In the genomic region with DNA sequence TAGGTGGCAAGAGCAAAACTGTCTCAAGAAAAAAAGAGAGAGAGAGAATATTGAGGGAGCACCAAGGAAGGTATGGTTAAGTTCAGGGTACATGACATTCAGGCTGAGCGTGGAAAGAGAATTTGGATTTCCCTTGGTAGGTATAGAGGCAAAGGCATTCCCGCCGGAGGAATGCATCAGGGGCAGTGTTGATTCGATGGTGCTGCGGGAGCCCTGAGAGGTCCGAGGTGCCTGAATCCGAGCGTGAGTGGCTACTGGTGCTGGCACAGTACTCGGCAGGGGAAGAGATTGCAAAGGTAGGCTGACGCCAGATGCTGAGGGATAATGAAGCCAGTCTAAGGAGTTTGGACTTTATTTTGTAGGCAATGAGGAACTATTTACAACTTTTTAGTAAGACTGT, we compare ENCODE assay signal across 2 cellular contexts.
TF ChIP-seq lines count a peak whose summit lies in the region.

No MANE protein-coding gene starts in this region.

TF ChIP-seq in GM23338, 12 proteins besides CTCF, POLR2A, EP300 and RAD21 (continues in another document):
- TF ChIP-seq EZH2 (IDR thresholded peaks at IDR 0.05; ENCODE audit: low read depth, unreplicated experiment) (no peak), POLR2AphosphoS5 (IDR thresholded peaks at IDR 0.05; ENCODE audit: low read depth) (no peak), NANOG (IDR thresholded peaks at IDR 0.05; ENCODE audit: borderline replicate concordance) (no peak), EZH2phosphoT487 (IDR thresholded peaks at IDR 0.05; ENCODE audit: unreplicated experiment) (no peak), ZNF114 (CRISPR knock-in tag; IDR thresholded peaks at IDR 0.05) (no peak), CREB1 (CRISPR knock-in tag; IDR thresholded peaks at IDR 0.05; ENCODE audit: low read depth) (no peak), JUNB (IDR thresholded peaks at IDR 0.05; ENCODE audit: unreplicated experiment) (no peak), STAT1 (IDR thresholded peaks at IDR 0.05; ENCODE audit: unreplicated experiment) (no peak)
- TF ChIP-seq, protein P1, sequence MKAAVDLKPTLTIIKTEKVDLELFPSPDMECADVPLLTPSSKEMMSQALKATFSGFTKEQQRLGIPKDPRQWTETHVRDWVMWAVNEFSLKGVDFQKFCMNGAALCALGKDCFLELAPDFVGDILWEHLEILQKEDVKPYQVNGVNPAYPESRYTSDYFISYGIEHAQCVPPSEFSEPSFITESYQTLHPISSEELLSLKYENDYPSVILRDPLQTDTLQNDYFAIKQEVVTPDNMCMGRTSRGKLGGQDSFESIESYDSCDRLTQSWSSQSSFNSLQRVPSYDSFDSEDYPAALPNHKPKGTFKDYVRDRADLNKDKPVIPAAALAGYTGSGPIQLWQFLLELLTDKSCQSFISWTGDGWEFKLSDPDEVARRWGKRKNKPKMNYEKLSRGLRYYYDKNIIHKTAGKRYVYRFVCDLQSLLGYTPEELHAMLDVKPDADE (IDR thresholded peaks at IDR 0.05) = no peak
- TF ChIP-seq, protein P2, sequence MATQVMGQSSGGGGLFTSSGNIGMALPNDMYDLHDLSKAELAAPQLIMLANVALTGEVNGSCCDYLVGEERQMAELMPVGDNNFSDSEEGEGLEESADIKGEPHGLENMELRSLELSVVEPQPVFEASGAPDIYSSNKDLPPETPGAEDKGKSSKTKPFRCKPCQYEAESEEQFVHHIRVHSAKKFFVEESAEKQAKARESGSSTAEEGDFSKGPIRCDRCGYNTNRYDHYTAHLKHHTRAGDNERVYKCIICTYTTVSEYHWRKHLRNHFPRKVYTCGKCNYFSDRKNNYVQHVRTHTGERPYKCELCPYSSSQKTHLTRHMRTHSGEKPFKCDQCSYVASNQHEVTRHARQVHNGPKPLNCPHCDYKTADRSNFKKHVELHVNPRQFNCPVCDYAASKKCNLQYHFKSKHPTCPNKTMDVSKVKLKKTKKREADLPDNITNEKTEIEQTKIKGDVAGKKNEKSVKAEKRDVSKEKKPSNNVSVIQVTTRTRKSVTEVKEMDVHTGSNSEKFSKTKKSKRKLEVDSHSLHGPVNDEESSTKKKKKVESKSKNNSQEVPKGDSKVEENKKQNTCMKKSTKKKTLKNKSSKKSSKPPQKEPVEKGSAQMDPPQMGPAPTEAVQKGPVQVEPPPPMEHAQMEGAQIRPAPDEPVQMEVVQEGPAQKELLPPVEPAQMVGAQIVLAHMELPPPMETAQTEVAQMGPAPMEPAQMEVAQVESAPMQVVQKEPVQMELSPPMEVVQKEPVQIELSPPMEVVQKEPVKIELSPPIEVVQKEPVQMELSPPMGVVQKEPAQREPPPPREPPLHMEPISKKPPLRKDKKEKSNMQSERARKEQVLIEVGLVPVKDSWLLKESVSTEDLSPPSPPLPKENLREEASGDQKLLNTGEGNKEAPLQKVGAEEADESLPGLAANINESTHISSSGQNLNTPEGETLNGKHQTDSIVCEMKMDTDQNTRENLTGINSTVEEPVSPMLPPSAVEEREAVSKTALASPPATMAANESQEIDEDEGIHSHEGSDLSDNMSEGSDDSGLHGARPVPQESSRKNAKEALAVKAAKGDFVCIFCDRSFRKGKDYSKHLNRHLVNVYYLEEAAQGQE (IDR thresholded peaks at IDR 0.05; ENCODE audit: unreplicated experiment) = no peak

TF ChIP-seq in WTC11, 78 proteins besides CTCF, POLR2A, EP300 and RAD21:
- TF ChIP-seq, protein P3, sequence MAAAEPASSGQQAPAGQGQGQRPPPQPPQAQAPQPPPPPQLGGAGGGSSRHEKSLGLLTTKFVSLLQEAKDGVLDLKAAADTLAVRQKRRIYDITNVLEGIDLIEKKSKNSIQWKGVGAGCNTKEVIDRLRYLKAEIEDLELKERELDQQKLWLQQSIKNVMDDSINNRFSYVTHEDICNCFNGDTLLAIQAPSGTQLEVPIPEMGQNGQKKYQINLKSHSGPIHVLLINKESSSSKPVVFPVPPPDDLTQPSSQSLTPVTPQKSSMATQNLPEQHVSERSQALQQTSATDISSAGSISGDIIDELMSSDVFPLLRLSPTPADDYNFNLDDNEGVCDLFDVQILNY (CRISPR knock-in tag; IDR thresholded peaks at IDR 0.05) = no peak
- TF ChIP-seq JAZF1 (CRISPR knock-in tag; IDR thresholded peaks at IDR 0.05) (no peak), MXD4 (CRISPR knock-in tag; IDR thresholded peaks at IDR 0.05; ENCODE audit: borderline replicate concordance) (no peak), CREB1 (CRISPR knock-in tag; IDR thresholded peaks at IDR 0.05) (no peak), TCF7 (CRISPR knock-in tag; IDR thresholded peaks at IDR 0.05; ENCODE audit: low read depth) (no peak), TEAD4 (CRISPR knock-in tag; IDR thresholded peaks at IDR 0.05) (no peak), FOXP1 (CRISPR knock-in tag; IDR thresholded peaks at IDR 0.05; ENCODE audit: borderline replicate concordance) (no peak)
- TF ChIP-seq, protein P4, sequence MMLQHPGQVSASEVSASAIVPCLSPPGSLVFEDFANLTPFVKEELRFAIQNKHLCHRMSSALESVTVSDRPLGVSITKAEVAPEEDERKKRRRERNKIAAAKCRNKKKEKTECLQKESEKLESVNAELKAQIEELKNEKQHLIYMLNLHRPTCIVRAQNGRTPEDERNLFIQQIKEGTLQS (CRISPR knock-in tag; conservative IDR thresholded peaks at IDR 0.05) = no peak
